Comparison of ENCODE assay signal across 10 cellular contexts in the genomic region with DNA sequence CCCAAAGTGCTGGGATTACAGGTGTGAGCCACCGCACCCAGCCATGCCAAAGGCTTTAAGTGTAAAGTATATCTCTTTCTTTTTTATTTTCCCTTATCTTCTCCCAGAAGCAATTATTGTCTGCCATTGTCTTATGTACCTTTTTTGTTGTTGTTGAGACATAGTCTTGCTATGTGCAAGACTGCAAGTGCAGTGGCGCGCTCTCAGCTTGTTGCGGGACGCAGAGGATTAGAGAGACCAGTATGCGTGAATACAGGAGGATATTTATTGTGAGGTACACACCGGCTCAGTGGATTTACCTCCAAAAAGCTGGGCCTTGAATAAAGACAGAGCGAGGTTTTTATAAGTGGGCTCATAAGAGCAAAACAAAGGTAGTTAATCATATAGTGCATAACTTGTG. TPM values are rescaled to one million over a fixed set of nuclear protein-coding genes. Genes with fewer than 3 reads are reported as not detected.
"Had no signal": no experiment of that assay in that cellular context is flagged by ENCODE, and none has a peak within 500 bp of the region (broad histone marks: within the 10 kb centered on the region; RNA-seq: fewer than 3 reads in every experiment).

No MANE protein-coding gene starts in this region.

- H3K27me3 Mint-ChIP-seq: IgD-negative memory B cell had no signal

- H3K4me3 ChIP-seq: K562 had no signal

- DNase-seq: IMR-90, KBM-7, KG1 had no signal

- H3K27ac ChIP-seq: HL-60 had no signal

- ATAC-seq: HepG2, K562 had no signal

- H3K9me3 Mint-ChIP-seq: IgD-negative memory B cell had no signal

- FAIRE-seq: HepG2, HTR-8/SVneo, K562 had no signal

- H3K27ac Mint-ChIP-seq: IgD-negative memory B cell had no signal

RNA-seq across cellular contexts. Expression of gene TAL2, which starts 43.9 kb away (rescaled TPM):
- total RNA-seq: HepG2, HT-29, HT1080, IMR-90 had no signal
